Comparison of ENCODE assay signal across 8 cellular contexts in the genomic region with DNA sequence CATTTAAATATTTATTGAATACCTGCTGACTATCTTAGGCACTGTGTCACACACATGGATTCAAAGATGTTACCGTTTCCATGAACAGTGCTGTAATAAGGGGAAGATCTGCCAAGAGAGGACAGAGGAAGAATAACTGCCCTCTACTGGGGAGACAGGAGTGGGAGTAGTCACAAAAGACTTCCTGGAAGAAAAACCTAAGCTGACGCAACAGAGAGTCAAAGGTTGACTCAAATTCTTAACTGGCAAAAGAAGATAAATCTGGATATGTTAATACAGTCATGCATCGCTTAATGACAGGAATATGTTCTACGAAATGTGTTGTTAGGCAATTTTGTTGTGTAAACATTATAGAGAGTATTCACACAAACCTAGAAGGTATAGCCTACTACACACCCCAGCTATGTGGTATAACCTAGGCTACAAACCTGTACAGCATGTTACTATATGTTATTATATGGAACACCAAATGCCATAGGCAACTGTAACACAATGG. TPM values are rescaled to one million over a fixed set of nuclear protein-coding genes. Genes with fewer than 3 reads are reported as not detected.
DNase-seq lines count a peak whose midpoint lies in the region; ATAC-seq and TF ChIP-seq lines count a peak whose summit lies in the region.

No MANE protein-coding gene starts in this region.

- H3F3A ChIP-seq in smooth muscle cell (ENCODE audit: low read depth), result no peaks in the 10 kb centered on the region

- H3K4me1 ChIP-seq in Karpas-422 (ENCODE audit: low read length) (no peaks in the 10 kb centered on the region), right atrium auricular region (peaks cover 0 to 8% of the 10 kb centered on the region in 2 donors), smooth muscle cell (ENCODE audit: low read depth) (peaks cover 7% of the 10 kb centered on the region)

- no peaks in the 10 kb centered on the region for H4K20me1 ChIP-seq in Karpas-422 (ENCODE audit: insufficient read depth, low read depth, low read length)
- H4K20me1 ChIP-seq in smooth muscle cell (ENCODE audit: low read depth), result no peaks in the 10 kb centered on the region

- no peaks in the 10 kb centered on the region for H3K9me2 ChIP-seq in Karpas-422 (replicated peaks; ENCODE audit: insufficient read depth, low read length)

- H3K9ac ChIP-seq in Karpas-422 (ENCODE audit: low read length), result no peak overlapping the region
- no peak overlapping the region for H3K9ac ChIP-seq in smooth muscle cell (ENCODE audit: low read depth)

- no peak overlapping the region; the same call in 1 of the 2 replicates for H3K27ac ChIP-seq in Karpas-422 (ENCODE audit: low read length)
- no peak overlapping the region for H3K27ac ChIP-seq in right atrium auricular region
- H3K27ac ChIP-seq in smooth muscle cell (ENCODE audit: low read depth), result peak overlapping the region; percentile 55

- H3K27me3 Mint-ChIP-seq in activated T-helper 17 cell treated with anti-CD3 and anti-CD28 coated beads, Interleukin-2, amount 50 U/mL, for 72 hours, result no peaks in the 10 kb centered on the region

- no peaks in the 10 kb centered on the region for H3K27me3 ChIP-seq in Karpas-422 (ENCODE audit: low read length)
- no peaks in the 10 kb centered on the region for H3K27me3 ChIP-seq in right atrium auricular region
- H3K27me3 ChIP-seq in smooth muscle cell (ENCODE audit: low read depth), result no peaks in the 10 kb centered on the region

- H3K4me2 ChIP-seq in Karpas-422 (ENCODE audit: low read depth, low read length, poor library complexity, severe bottlenecking) (no peak overlapping the region), smooth muscle cell (no peak overlapping the region)

- H3K36me3 Mint-ChIP-seq in activated T-helper 17 cell treated with anti-CD3 and anti-CD28 coated beads, Interleukin-2, amount 50 U/mL, for 72 hours (ENCODE audit: low read depth), result peaks cover 36% of the 10 kb centered on the region

- WGBS in smooth muscle cell (ENCODE audit: low lambda C conversion rate), result 32% methylated on average over 4 of the region's 4 CpGs

- H3K9me3 ChIP-seq in Karpas-422 (ENCODE audit: low read length) (no peaks in the 10 kb centered on the region), right atrium auricular region (no peaks in the 10 kb centered on the region), smooth muscle cell (replicated peaks; ENCODE audit: low read depth) (no peaks in the 10 kb centered on the region)

- H3K4me3 ChIP-seq in Karpas-422 (ENCODE audit: low read length) (no peak overlapping the region), right atrium auricular region (no peak overlapping the region), smooth muscle cell (no peak overlapping the region)

- H3K36me3 ChIP-seq in Karpas-422 (ENCODE audit: insufficient read depth, low read length), result peaks cover 5% of the 10 kb centered on the region; the same call in 1 of the 2 replicates
- H3K36me3 ChIP-seq in right atrium auricular region, result no peaks in the 10 kb centered on the region
- H3K36me3 ChIP-seq in smooth muscle cell (ENCODE audit: low read depth), result peaks cover 3% of the 10 kb centered on the region

- TF ChIP-seq CTCF in right atrium auricular region (IDR thresholded peaks at IDR 0.05), result peak; percentile 30 to 68
- peak; percentile 57 for TF ChIP-seq CTCF in smooth muscle cell (IDR thresholded peaks at IDR 0.05; ENCODE audit: borderline replicate concordance, insufficient read depth, poor library complexity, severe bottlenecking)

- H2AFZ ChIP-seq in Karpas-422 (ENCODE audit: low read length), result no peak overlapping the region
- no peak overlapping the region for H2AFZ ChIP-seq in smooth muscle cell (ENCODE audit: low read depth)

- H3K27ac Mint-ChIP-seq in activated T-helper 17 cell treated with anti-CD3 and anti-CD28 coated beads, Interleukin-2, amount 50 U/mL, for 72 hours, result peak overlapping the region; percentile 58

- H3K9me3 Mint-ChIP-seq in activated T-helper 17 cell treated with anti-CD3 and anti-CD28 coated beads, Interleukin-2, amount 50 U/mL, for 72 hours, result no peaks in the 10 kb centered on the region

- DNase-seq in EH (ENCODE audit: low read depth) (peak; percentile 90), Karpas-422 (peak; percentile 48), right atrium auricular region (ENCODE audit: low spot score) (no peak), smooth muscle cell (lab: John Stamatoyannopoulos, UW; ENCODE audit: unreplicated experiment) (no peak), NCI-H1436 (lab: John Stamatoyannopoulos, UW) (no peak), DMS153 (lab: John Stamatoyannopoulos, UW) (no peak)

- H3K79me2 ChIP-seq in Karpas-422 (ENCODE audit: low read length) (peaks cover 32% of the 10 kb centered on the region), smooth muscle cell (ENCODE audit: low read depth) (peaks cover 59% of the 10 kb centered on the region)

- peak; percentile 94 for ATAC-seq in activated T-helper 17 cell treated with anti-CD3 and anti-CD28 coated beads, Interleukin-2, amount 50 U/mL, for 72 hours (replicated peaks)
- ATAC-seq in HG03159 (IDR thresholded peaks at IDR 0.05; ENCODE audit: unreplicated experiment), result no peak

- H3K4me3 Mint-ChIP-seq in activated T-helper 17 cell treated with anti-CD3 and anti-CD28 coated beads, Interleukin-2, amount 50 U/mL, for 72 hours, result peak overlapping the region; percentile 32

- peaks cover 20% of the 10 kb centered on the region for H3K4me1 Mint-ChIP-seq in activated T-helper 17 cell treated with anti-CD3 and anti-CD28 coated beads, Interleukin-2, amount 50 U/mL, for 72 hours

RNA-seq across cellular contexts. Expression of a gene that starts 51.5 kb away (rescaled TPM):
- total RNA-seq in Karpas-422 (2014; rRNA removed; shearing (Covaris generic); ENCODE audit: low replicate concordance), result 39.8 and 45.5 TPM in 2 replicates
- 10 to 100 TPM; 31.4 to 37.7 TPM for total RNA-seq in activated T-helper 17 cell treated with anti-CD3 and anti-CD28 coated beads, Interleukin-2, amount 50 U/mL, for 72 hours
- total RNA-seq in right atrium auricular region (10 to 100 TPM; 33.1 to 38.8 TPM), smooth muscle cell (22.2 and 23.0 TPM in 2 replicates)
- 45.4 and 47.4 TPM in 2 replicates for polyA plus RNA-seq in smooth muscle cell

Comparison
In these comparisons a context has a peak if more than half of its experiments do, and no peak if none do; other contexts are left out.
1. DNase-seq: peak in EH (single experiment) and Karpas-422 (single experiment); none in right atrium auricular region (single experiment), smooth muscle cell (single experiment), NCI-H1436 (single experiment) and DMS153 (single experiment).